17 cellular contexts compared by ENCODE assay signal in the genomic region with DNA sequence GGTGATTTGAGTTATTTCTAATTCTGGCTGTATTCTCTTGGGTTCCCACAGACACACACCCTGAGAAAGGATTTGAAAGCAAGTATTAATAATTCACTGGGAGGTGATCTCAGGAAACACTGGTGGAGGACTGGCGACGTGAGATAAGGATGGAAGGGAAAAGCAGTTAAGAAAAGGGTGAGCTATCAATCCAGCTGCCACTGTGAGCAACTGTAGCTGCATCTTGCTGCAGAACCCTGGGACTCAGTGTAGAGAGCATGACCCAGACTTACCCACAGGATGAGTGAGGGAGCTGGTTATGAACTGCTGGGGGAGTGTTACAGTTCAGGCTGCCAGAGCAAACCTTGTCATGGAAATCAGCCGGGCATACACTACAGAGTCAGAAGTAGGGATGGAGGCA.
A peak's percentile ranks its signal among the peaks of the same experiment; 100 is the strongest.
DNase-seq lines count a peak whose midpoint lies in the region; ATAC-seq and TF ChIP-seq lines count a peak whose summit lies in the region.
"Had no signal": no experiment of that assay in that cellular context is flagged by ENCODE, and none has a peak within 500 bp of the region (broad histone marks: within the 10 kb centered on the region; RNA-seq: fewer than 3 reads in every experiment).

No MANE protein-coding gene starts in this region.

- peak; percentile 24 for TF ChIP-seq POLR2A in erythroblast (IDR thresholded peaks at IDR 0.05; ENCODE audit: low read length)

- H3K4me3 Mint-ChIP-seq in progenitor cell of endocrine pancreas (ENCODE audit: low read depth), result no peak overlapping the region
- H3K4me3 Mint-ChIP-seq: IgD-negative memory B cell had no signal

- H3K36me3 Mint-ChIP-seq in progenitor cell of endocrine pancreas (ENCODE audit: insufficient read depth), result no peaks in the 10 kb centered on the region
- H3K36me3 Mint-ChIP-seq: IgD-negative memory B cell had no signal

- H3K4me1 Mint-ChIP-seq in progenitor cell of endocrine pancreas (ENCODE audit: low read depth), result peaks cover 22% of the 10 kb centered on the region

- peak; percentile 61 for ATAC-seq in GM18907 (IDR thresholded peaks at IDR 0.05; ENCODE audit: unreplicated experiment)
- ATAC-seq: left colon had no signal

- H3K27me3 Mint-ChIP-seq in progenitor cell of endocrine pancreas, result no peaks in the 10 kb centered on the region

- no peak for TF ChIP-seq CTCF in progenitor cell of endocrine pancreas (IDR thresholded peaks at IDR 0.05; ENCODE audit: unreplicated experiment)

- peak; percentile 43 for DNase-seq in OCI-M2 (lab: John Stamatoyannopoulos, UW; ENCODE audit: unreplicated experiment)
- peak; percentile 94 to 99 for DNase-seq in erythroblast (lab: John Stamatoyannopoulos, UW)
- DNase-seq in progenitor cell of endocrine pancreas (ENCODE audit: low spot score, unreplicated experiment), result no peak
- no peak for DNase-seq in mucosa of gallbladder (ENCODE audit: low spot score)
- DNase-seq in NCI-H1417 (lab: John Stamatoyannopoulos, UW), result no peak
- DNase-seq in DMS153 treated with DMSO at 0.1 percent for 48 hours (lab: John Stamatoyannopoulos, UW; ENCODE audit: unreplicated experiment), result no peak
- DNase-seq: anterior cingulate cortex; DMS79; hypothalamus; left colon; NCI-H1105 treated with DMSO at 0.1 percent for 48 hours; NCI-H446; SJCRH30; stimulated activated CD4-positive, alpha-beta T cell treated with anti-CD3 and anti-CD28 coated beads, Interleukin-4, amount 100 ng/mL, for 4 hours; T1000 had no signal

- peak overlapping the region; percentile 19 for H3K27ac Mint-ChIP-seq in progenitor cell of endocrine pancreas
- H3K27ac Mint-ChIP-seq: IgD-negative memory B cell had no signal

- H3K9me3 Mint-ChIP-seq in progenitor cell of endocrine pancreas (ENCODE audit: low read depth), result no peaks in the 10 kb centered on the region
- H3K9me3 Mint-ChIP-seq: IgD-negative memory B cell had no signal

Comparison
In these comparisons a context has a peak if more than half of its experiments do, and no peak if none do; other contexts are left out.
1. DNase-seq: peak in OCI-M2 (single experiment) and erythroblast (2 of 2); none in progenitor cell of endocrine pancreas (single experiment), mucosa of gallbladder (single experiment), NCI-H1417 (0 of 3) and DMS153 treated with DMSO at 0.1 percent for 48 hours (single experiment).